ENCODE assay signal across 9 cellular contexts in genomic region chr9:28464817-28465216, GRCh38.
"Had no signal": no experiment of that assay in that cellular context is flagged by ENCODE, and none has a peak within 500 bp of the region (broad histone marks: within the 10 kb centered on the region; RNA-seq: fewer than 3 reads in every experiment).

No MANE protein-coding gene starts in this region.

- H3K36me3 Mint-ChIP-seq: IgD-negative memory B cell had no signal

- H3K27me3 Mint-ChIP-seq: IgD-negative memory B cell had no signal

- H3K27ac ChIP-seq: GM23248, HL-60 had no signal

- H3K9me3 ChIP-seq: HAP-1 had no signal

- DNase-seq: GM23248, GOT3, H7, HFFc6 had no signal

- H3K4me1 ChIP-seq: HAP-1 had no signal

- ATAC-seq: HCT116, HepG2 had no signal

- H2AFZ ChIP-seq: GM23248 had no signal

- H3K36me3 ChIP-seq: HAP-1 had no signal

- H3K27ac Mint-ChIP-seq: HFFc6, IgD-negative memory B cell had no signal

- H3K4me3 Mint-ChIP-seq: HFFc6, IgD-negative memory B cell had no signal

- H3K4me3 ChIP-seq: GM23248, HAP-1 had no signal

- H3K4me1 Mint-ChIP-seq: IgD-negative memory B cell had no signal

- H3K9ac ChIP-seq: GM23248 had no signal
